ENCODE assay signal across 12 cellular contexts in the genomic region with DNA sequence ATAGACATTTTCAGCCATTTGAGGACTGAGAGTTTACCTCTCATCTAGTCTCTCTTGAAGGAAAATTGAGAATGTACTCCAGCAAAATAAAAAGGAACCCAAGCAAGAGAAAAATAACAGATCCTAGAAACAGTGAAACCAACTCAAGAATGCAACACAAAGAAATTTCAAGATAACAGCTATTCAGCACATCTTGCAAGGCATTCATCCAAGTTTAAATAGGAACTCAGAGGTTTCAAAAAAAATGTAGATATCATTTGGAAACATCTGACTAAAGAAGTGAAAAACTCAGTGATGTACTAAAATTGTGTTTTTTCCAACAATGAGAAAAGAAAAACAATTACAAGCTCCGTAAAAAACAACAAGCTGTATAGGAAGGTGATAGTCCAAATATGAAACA.
"Had no signal": no experiment of that assay in that cellular context is flagged by ENCODE, and none has a peak within 500 bp of the region (broad histone marks: within the 10 kb centered on the region; RNA-seq: fewer than 3 reads in every experiment).

No MANE protein-coding gene starts in this region.

- H3K27me3 ChIP-seq: foreskin keratinocyte, ovary had no signal

- ATAC-seq: foreskin keratinocyte; stimulated activated naive CD8-positive, alpha-beta T cell treated with anti-CD3 and anti-CD28 coated beads, Interleukin-15, Interleukin-2, amounts not matched to agents 100 U/mL and 50 U/mL, for 24 hours had no signal

- H3K4me3 ChIP-seq: ovary, thoracic aorta had no signal

- H3K4me1 ChIP-seq: foreskin keratinocyte had no signal

- H3K9me3 ChIP-seq: ovary, thoracic aorta had no signal

- DNase-seq: activated CD4-positive, alpha-beta T cell treated with anti-CD3 and anti-CD28 coated beads, Interleukin-2, amount 50 U/mL, for 1 hour; activated naive CD4-positive, alpha-beta T cell treated with anti-CD3 and anti-CD28 coated beads, Interleukin-2, amount 50 U/mL, for 16 hours; activated T-cell treated with anti-CD3 and anti-CD28 coated beads, Interleukin-2, amount 50 U/mL, for 1 hour; amygdala; effector CD4-positive, alpha-beta T cell; foreskin keratinocyte; immature natural killer cell; ovary; stimulated activated CD4-positive, alpha-beta T cell treated with anti-CD3 and anti-CD28 coated beads, Interleukin-4, amount 100 ng/mL, for 1 hour; stimulated activated CD8-positive, alpha-beta memory T cell treated with anti-CD3 and anti-CD28 coated beads, Interleukin-4, amount 100 ng/mL, for 48 hours; stimulated activated naive CD8-positive, alpha-beta T cell treated with anti-CD3 and anti-CD28 coated beads, Interleukin-15, Interleukin-2, amounts not matched to agents 100 U/mL and 50 U/mL, for 24 hours had no signal

- H3K27ac ChIP-seq: foreskin keratinocyte, ovary, thoracic aorta had no signal

- H3K36me3 ChIP-seq: ovary, thoracic aorta had no signal
